Comparison of ENCODE assay signal across 25 cellular contexts in genomic region chr14:75318353-75318752, GRCh38.
"Had no signal": no experiment of that assay in that cellular context is flagged by ENCODE, and none has a peak within 500 bp of the region (broad histone marks: within the 10 kb centered on the region; RNA-seq: fewer than 3 reads in every experiment).

No MANE protein-coding gene starts in this region.

- DNase-seq: colonic mucosa; effector CD8-positive, alpha-beta T cell; endodermal cell; foreskin fibroblast; head of caudate nucleus; kidney; left ventricle myocardium inferior; lower lobe of right lung; naive thymus-derived CD4-positive, alpha-beta T cell; stimulated activated CD4-positive, alpha-beta T cell treated with anti-CD3 and anti-CD28 coated beads, Interleukin-12 subunit alpha, Interleukin-12 subunit beta, amount 100 ng/mL, for 4 hours; stimulated activated CD4-positive, alpha-beta T cell treated with anti-CD3 and anti-CD28 coated beads, Interleukin-1b, Interleukin-23, amount 100 ng/mL, for 48 hours; stimulated activated CD4-positive, alpha-beta T cell treated with anti-CD3 and anti-CD28 coated beads, Interleukin-4, amount 100 ng/mL, for 1 hour; stimulated activated CD8-positive, alpha-beta memory T cell treated with anti-CD3 and anti-CD28 coated beads, Interleukin-4, amount 100 ng/mL, for 48 hours; stimulated activated naive CD4-positive, alpha-beta T cell; stimulated activated naive CD8-positive, alpha-beta T cell treated with anti-CD3 and anti-CD28 coated beads, Interleukin-15, amount 100 ng/mL, for 72 hours; transverse colon; upper lobe of right lung; uterus had no signal

- FAIRE-seq: kidney had no signal

- H3K36me3 ChIP-seq: colonic mucosa, gastrocnemius medialis, left ventricle myocardium inferior, lower lobe of right lung, neural progenitor cell, prostate gland, right atrium auricular region, suprapubic skin, transverse colon, upper lobe of right lung, uterus had no signal

- H3K4me3 ChIP-seq: colonic mucosa, gastrocnemius medialis, left ventricle myocardium inferior, lower lobe of right lung, neural progenitor cell, prostate gland, right atrium auricular region, skin epidermis, suprapubic skin, transverse colon, upper lobe of right lung, uterus had no signal

- H3K27me3 ChIP-seq: colonic mucosa, gastrocnemius medialis, neural progenitor cell, right atrium auricular region, suprapubic skin, transverse colon, upper lobe of right lung, uterus had no signal

- ATAC-seq: esophagus mucosa; lower lobe of right lung; naive thymus-derived CD4-positive, alpha-beta T cell; stimulated activated naive CD8-positive, alpha-beta T cell treated with anti-CD3 and anti-CD28 coated beads, Interleukin-15, amount 100 ng/mL, for 72 hours; upper lobe of right lung had no signal
